8 cellular contexts compared by ENCODE assay signal in genomic region chr3:52231502-52232278, GRCh38. TPM values are rescaled to one million over a fixed set of nuclear protein-coding genes. Genes with fewer than 3 reads are reported as not detected.
DNase-seq lines count a peak whose midpoint lies in the region; ATAC-seq and TF ChIP-seq lines count a peak whose summit lies in the region.

No MANE protein-coding gene starts in this region.

- H3K27ac ChIP-seq in CD8-positive, alpha-beta memory T cell (ENCODE audit: low read depth, low read length) = no peak overlapping the region
- H3K27ac ChIP-seq in RWPE2 (ENCODE audit: poor library complexity, severe bottlenecking) (no peak overlapping the region), gastrocnemius medialis (peak overlapping the region; percentile 99 to 100 (median 100))

- no peaks in the 10 kb centered on the region for H3K27me3 ChIP-seq in CD8-positive, alpha-beta memory T cell (ENCODE audit: insufficient read depth, low read length, poor library complexity, severe bottlenecking)
- H3K27me3 ChIP-seq in RWPE2 (ENCODE audit: insufficient read depth, poor library complexity, severe bottlenecking) (no peaks in the 10 kb centered on the region), gastrocnemius medialis (no peaks in the 10 kb centered on the region)

- peak; percentile 55 for ATAC-seq in HG02885 (IDR thresholded peaks at IDR 0.05; ENCODE audit: poor library complexity, unreplicated experiment)
- ATAC-seq in RWPE2 (ENCODE audit: low read depth) = peak; percentile 64
- ATAC-seq in gastrocnemius medialis = peak; percentile 20 to 22
- ATAC-seq in HG02571 (IDR thresholded peaks at IDR 0.05; ENCODE audit: unreplicated experiment) = no peak
- no peak for ATAC-seq in GM19455 (IDR thresholded peaks at IDR 0.05; ENCODE audit: unreplicated experiment)

- POLR2A ChIA-PET in CD8-positive, alpha-beta memory T cell (lab: Charles Lee) = interaction anchor here (0.6 to 1.3 kb wide), 5 partner anchors 8 to 108 kb away, joined by 3 to 4 read pairs (median 3); no protein-coding TSS in a partner anchor

- peak; percentile 81 to 90 (median 88) for DNase-seq in CD8-positive, alpha-beta memory T cell
- DNase-seq in RWPE2 (ENCODE audit: low spot score) (peak; percentile 76), head of caudate nucleus (peak in 36 of 42 donors; percentile 48 to 85 (median 66)), gastrocnemius medialis (peak; percentile 71 to 82)
- peak; percentile 96 for DNase-seq in activated effector memory CD4-positive, alpha-beta T cell treated with anti-CD3 and anti-CD28 coated beads, Interleukin-2, amount 50 U/mL, for 16 hours

- H3K36me3 Mint-ChIP-seq in CD8-positive, alpha-beta memory T cell = peaks cover 0 to 79% (median 6%) of the 10 kb centered on the region in 3 donors

- TF ChIP-seq CTCF in RWPE2 (IDR thresholded peaks at IDR 0.05; ENCODE audit: poor library complexity, severe bottlenecking) (peak; percentile 91), gastrocnemius medialis (IDR thresholded peaks at IDR 0.05 in 4 of 5, conservative IDR thresholded peaks at IDR 0.05 in 1 of 5) (peak; percentile 89 to 99 (median 97))

- in situ Hi-C loops in gastrocnemius medialis (cut with MboI; ENCODE audit: low sequenced_read_pairs in 4 of 4) = loop anchor here in 3 of 4 donors (5.0 to 10.0 kb wide), 3 partner anchors 46 to 113 kb away; partner anchors contain the start of gene WDR82 (in 2 of the 3)

- H3K9me3 ChIP-seq in CD8-positive, alpha-beta memory T cell (ENCODE audit: low read length) = no peaks in the 10 kb centered on the region
- H3K9me3 ChIP-seq in RWPE2 (ENCODE audit: severe bottlenecking) (no peaks in the 10 kb centered on the region), gastrocnemius medialis (no peaks in the 10 kb centered on the region)

- peak overlapping the region; percentile 13 to 95 (median 86) for H3K27ac Mint-ChIP-seq in CD8-positive, alpha-beta memory T cell

- CTCF ChIA-PET in CD8-positive, alpha-beta memory T cell (lab: Charles Lee) = interaction anchor here (0.7 to 5.3 kb wide), 33 partner anchors 9 to 230 kb away, joined by 3 to 115 read pairs (median 5); partner anchors contain the start of genes GLYCTK, PPM1M and WDR82

- no peak overlapping the region for H3K4me3 ChIP-seq in CD8-positive, alpha-beta memory T cell (ENCODE audit: low read length)
- H3K4me3 ChIP-seq in RWPE2 (ENCODE audit: severe bottlenecking) (no peak overlapping the region), gastrocnemius medialis (peak overlapping the region; percentile 70 to 83 (median 70))

- intact Hi-C loops in head of caudate nucleus (cut with DNase I) (no loop called here), gastrocnemius medialis (cut with DNase I; ENCODE audit: low total_unique reads) (loop anchor here (1.0 to 10.0 kb wide), 2 partner anchors 108 to 613 kb away; no protein-coding TSS in a partner anchor)

- peak overlapping the region; percentile 31 to 66 (median 59) for H3K4me3 Mint-ChIP-seq in CD8-positive, alpha-beta memory T cell

- H3K4me1 ChIP-seq in CD8-positive, alpha-beta memory T cell (ENCODE audit: insufficient read depth, low read length) = peaks cover 53% of the 10 kb centered on the region
- H3K4me1 ChIP-seq in RWPE2 (ENCODE audit: insufficient read depth, poor library complexity, severe bottlenecking) (no peaks in the 10 kb centered on the region), gastrocnemius medialis (peaks cover 36 to 43% of the 10 kb centered on the region in 2 donors)

- TF ChIP-seq POLR2A in gastrocnemius medialis (IDR thresholded peaks at IDR 0.05) = no peak

- H3K4me1 Mint-ChIP-seq in CD8-positive, alpha-beta memory T cell = peaks cover 39 to 71% (median 53%) of the 10 kb centered on the region in 3 donors

- H3K27me3 Mint-ChIP-seq in CD8-positive, alpha-beta memory T cell = peaks cover 0 to 2% of the 10 kb centered on the region in 2 donors

- H3K36me3 ChIP-seq in CD8-positive, alpha-beta memory T cell (ENCODE audit: insufficient read depth, low read length) = peaks cover 26% of the 10 kb centered on the region
- H3K36me3 ChIP-seq in RWPE2 (ENCODE audit: low read depth) (peaks cover 56% of the 10 kb centered on the region), gastrocnemius medialis (peaks cover 0 to 39% of the 10 kb centered on the region in 2 donors)

- no peaks in the 10 kb centered on the region for H3K9me3 Mint-ChIP-seq in CD8-positive, alpha-beta memory T cell

RNA-seq across cellular contexts. Expression of gene TLR9, which starts 6.2 kb away (rescaled TPM):
- total RNA-seq in CD8-positive, alpha-beta memory T cell = under 1 TPM; 0.16 to 0.22 TPM
- polyA plus RNA-seq in CD8-positive, alpha-beta memory T cell = 0.16 TPM
- under 1 TPM in 3 of 4 donors, not detected in 1; 0.07 to 0.41 (median 0.13) TPM for total RNA-seq in gastrocnemius medialis

RNA-seq across cellular contexts. Expression of gene TWF2, which starts 7.3 kb away (rescaled TPM):
- 100 to 1,000 TPM in 1 of 2 experiments, 10 to 100 TPM in 1; 98.2 to 101 TPM for total RNA-seq in CD8-positive, alpha-beta memory T cell
- polyA plus RNA-seq in CD8-positive, alpha-beta memory T cell = 138 TPM
- 100 to 1,000 TPM in 3 of 4 donors, 10 to 100 TPM in 1; 99.2 to 222 (median 168) TPM for total RNA-seq in gastrocnemius medialis

RNA-seq across cellular contexts. Expression of gene PPM1M, which starts 13.9 kb away (rescaled TPM):
- total RNA-seq in CD8-positive, alpha-beta memory T cell = 10 to 100 TPM; 56.6 to 60.8 TPM
- 81.8 TPM for polyA plus RNA-seq in CD8-positive, alpha-beta memory T cell
- total RNA-seq in gastrocnemius medialis = 1 to 10 TPM in 3 of 4 donors, under 1 TPM in 1; 0.97 to 5.2 (median 3.5) TPM

RNA-seq across cellular contexts. Expression of gene ALAS1, which starts 33.7 kb away (rescaled TPM):
- 10 to 100 TPM; 72.2 to 73.0 TPM for total RNA-seq in CD8-positive, alpha-beta memory T cell
- polyA plus RNA-seq in CD8-positive, alpha-beta memory T cell = 32.9 TPM
- total RNA-seq in gastrocnemius medialis = 10 to 100 TPM; 61.0 to 99.8 (median 68.4) TPM

RNA-seq across cellular contexts. Expression of gene WDR82, which starts 46.8 kb away (rescaled TPM):
- 100 to 1,000 TPM; 133 to 140 TPM for total RNA-seq in CD8-positive, alpha-beta memory T cell
- 133 TPM for polyA plus RNA-seq in CD8-positive, alpha-beta memory T cell
- 10 to 100 TPM; 54.1 to 64.9 (median 59.3) TPM for total RNA-seq in gastrocnemius medialis

Comparison
In these comparisons a context has a peak if more than half of its experiments do, and no peak if none do; other contexts are left out.
1. H3K27ac ChIP-seq: peak in gastrocnemius medialis (4 of 4); none in CD8-positive, alpha-beta memory T cell (single experiment) and RWPE2 (single experiment).
2. H3K4me3 ChIP-seq: peak in gastrocnemius medialis (4 of 4); none in CD8-positive, alpha-beta memory T cell (single experiment) and RWPE2 (single experiment).
3. ATAC-seq: peak in HG02885 (single experiment), RWPE2 (single experiment) and gastrocnemius medialis (2 of 2); none in HG02571 (single experiment) and GM19455 (single experiment).
4. RNA of gene PPM1M, which starts 13.9 kb away (total RNA-seq): 56.6 to 60.8 TPM in CD8-positive, alpha-beta memory T cell; 0.97 to 5.2 TPM in gastrocnemius medialis; every median in the first group is over 4 times any median in the second.
5. Peak in every context shown above with its lines, with median percentiles within 50 percentile points of each other: DNase-seq.